23 cellular contexts compared by ENCODE assay signal in the genomic region with DNA sequence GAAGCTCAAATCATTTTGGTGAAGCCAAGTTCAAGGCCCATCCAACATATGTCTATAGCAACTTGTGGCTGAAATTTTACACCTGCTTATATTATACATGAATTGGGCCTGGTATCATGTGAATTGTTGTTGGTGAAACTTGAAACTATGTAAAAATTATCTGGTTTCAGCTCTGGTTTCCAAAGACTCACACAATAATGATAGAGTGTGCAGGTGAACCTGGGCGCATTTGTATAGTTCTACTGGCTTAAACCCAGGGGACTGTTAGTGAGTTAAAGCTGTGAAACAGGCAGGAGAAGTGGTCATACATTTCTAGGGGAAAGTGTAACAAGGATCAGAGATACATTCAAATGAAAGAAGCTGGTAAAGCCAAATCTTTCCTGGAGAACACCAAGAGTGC.
"Had no signal": no experiment of that assay in that cellular context is flagged by ENCODE, and none has a peak within 500 bp of the region (broad histone marks: within the 10 kb centered on the region; RNA-seq: fewer than 3 reads in every experiment).

No MANE protein-coding gene starts in this region.

- H3K4me3 ChIP-seq: esophagus squamous epithelium, gastroesophageal sphincter, left lung, lower lobe of right lung, neural progenitor cell, ovary, right atrium auricular region, sigmoid colon, skin epidermis, stomach, thoracic aorta, transverse colon had no signal

- DNase-seq: effector memory CD8-positive, alpha-beta T cell; esophagus squamous epithelium; foreskin fibroblast; immature natural killer cell; left lung; lower lobe of right lung; midbrain; nucleus accumbens; ovary; sigmoid colon; stimulated activated CD4-positive, alpha-beta T cell treated with anti-CD3 and anti-CD28 coated beads, Interleukin-2, amount 100 ng/mL, for 24 hours; stimulated activated CD4-positive, alpha-beta T cell treated with anti-CD3 and anti-CD28 coated beads, Interleukin-4, amount 100 ng/mL, for 4 hours; stimulated activated naive CD4-positive, alpha-beta T cell; stomach; substantia nigra; transverse colon had no signal

- H3K27me3 ChIP-seq: esophagus squamous epithelium, gastroesophageal sphincter, left lung, neural progenitor cell, ovary, right atrium auricular region, sigmoid colon, stomach, transverse colon had no signal

- H3K4me1 ChIP-seq: gastroesophageal sphincter, left lung, lower lobe of right lung, neural progenitor cell, right atrium auricular region, transverse colon had no signal

- H3K36me3 ChIP-seq: esophagus squamous epithelium, gastroesophageal sphincter, left lung, lower lobe of right lung, neural progenitor cell, ovary, right atrium auricular region, sigmoid colon, stomach, thoracic aorta, transverse colon had no signal

- H3K27ac ChIP-seq: epithelial cell of prostate, esophagus squamous epithelium, gastroesophageal sphincter, left lung, lower lobe of right lung, neural progenitor cell, ovary, right atrium auricular region, sigmoid colon, skin epidermis, stomach, thoracic aorta, transverse colon had no signal

- ATAC-seq: effector memory CD8-positive, alpha-beta T cell; gastroesophageal sphincter; left lung; lower lobe of right lung; natural killer cell treated with Interleukin-12 subunit alpha and Interleukin-12 subunit beta and Interleukin-15 and Interleukin-18, amount 100 ng/mL, for 72 hours had no signal

- H2AFZ ChIP-seq: neural progenitor cell had no signal

- H3K9me3 ChIP-seq: esophagus squamous epithelium, gastroesophageal sphincter, left lung, lower lobe of right lung, ovary, right atrium auricular region, sigmoid colon, stomach, thoracic aorta, transverse colon had no signal

- H3K4me2 ChIP-seq: neural progenitor cell had no signal

- H3K9ac ChIP-seq: neural progenitor cell had no signal
